In the genomic region with DNA sequence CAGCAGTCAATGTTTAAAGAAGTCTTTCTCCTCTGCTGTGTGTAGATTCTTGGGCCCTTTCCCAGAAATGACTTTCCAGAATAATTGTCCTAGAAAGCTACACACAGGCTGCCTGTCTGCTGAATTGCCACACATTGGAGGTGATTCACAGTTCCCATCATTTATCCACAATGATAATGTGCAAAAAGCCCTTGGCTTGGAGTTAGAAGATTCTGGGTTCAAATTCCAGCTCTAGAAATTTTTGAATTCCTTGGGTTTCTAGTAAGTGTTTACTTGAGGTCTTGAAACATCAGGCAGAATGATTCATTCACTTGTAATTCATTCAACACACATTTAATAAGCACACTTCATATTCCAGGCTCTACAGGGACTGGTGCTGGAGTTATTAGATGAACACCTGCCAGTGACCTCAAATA, we compare ENCODE assay signal across 11 cellular contexts. TPM values are rescaled to one million over a fixed set of nuclear protein-coding genes. Genes with fewer than 3 reads are reported as not detected.
DNase-seq lines count a peak whose midpoint lies in the region; ATAC-seq and TF ChIP-seq lines count a peak whose summit lies in the region.
"Had no signal": no experiment of that assay in that cellular context is flagged by ENCODE, and none has a peak within 500 bp of the region (broad histone marks: within the 10 kb centered on the region; RNA-seq: fewer than 3 reads in every experiment).

No MANE protein-coding gene starts in this region.

- H3K27me3 ChIP-seq in kidney epithelial cell (ENCODE audit: control insufficient read depth, insufficient read depth, low read length) = no peaks in the 10 kb centered on the region
- no peaks in the 10 kb centered on the region for H3K27me3 ChIP-seq in neural progenitor cell
- H3K27me3 ChIP-seq: testis had no signal

- H4K20me1 ChIP-seq in neural progenitor cell (ENCODE audit: low read depth) = no peaks in the 10 kb centered on the region

- no peaks in the 10 kb centered on the region for H3K4me1 Mint-ChIP-seq in neural progenitor cell
- no peaks in the 10 kb centered on the region for H3K4me1 Mint-ChIP-seq in natural killer cell treated with Interleukin-12 subunit alpha and Interleukin-12 subunit beta and Interleukin-15 and Interleukin-18, amount 100 ng/mL, for 72 hours (ENCODE audit: low read depth in 2 of 2)

- H3K27me3 Mint-ChIP-seq in neural progenitor cell (ENCODE audit: insufficient read depth, low read depth) = peaks cover 7% of the 10 kb centered on the region
- peaks cover 0 to 2% of the 10 kb centered on the region in 2 donors for H3K27me3 Mint-ChIP-seq in natural killer cell treated with Interleukin-12 subunit alpha and Interleukin-12 subunit beta and Interleukin-15 and Interleukin-18, amount 100 ng/mL, for 72 hours

- no peak overlapping the region for H3K27ac ChIP-seq in neural progenitor cell
- H3K27ac ChIP-seq: testis had no signal

- no peaks in the 10 kb centered on the region for H3F3A ChIP-seq in neural progenitor cell (ENCODE audit: low read depth)

- no peak overlapping the region for H3K9ac ChIP-seq in neural progenitor cell

- no peak overlapping the region for H2AFZ ChIP-seq in neural progenitor cell (replicated peaks)

- no peaks in the 10 kb centered on the region for H3K9me3 Mint-ChIP-seq in neural progenitor cell
- H3K9me3 Mint-ChIP-seq in natural killer cell treated with Interleukin-12 subunit alpha and Interleukin-12 subunit beta and Interleukin-15 and Interleukin-18, amount 100 ng/mL, for 72 hours = no peaks in the 10 kb centered on the region

- TF ChIP-seq CTCF in AG09319 (IDR thresholded peaks at IDR 0.05; ENCODE audit: low read depth, low read length) (no peak), kidney epithelial cell (IDR thresholded peaks at IDR 0.05; ENCODE audit: insufficient read depth, low read length, poor library complexity, severe bottlenecking) (no peak), neural progenitor cell (IDR thresholded peaks at IDR 0.05) (no peak)

- no peaks in the 10 kb centered on the region for H3K36me3 Mint-ChIP-seq in neural progenitor cell
- H3K36me3 Mint-ChIP-seq in natural killer cell treated with Interleukin-12 subunit alpha and Interleukin-12 subunit beta and Interleukin-15 and Interleukin-18, amount 100 ng/mL, for 72 hours = no peaks in the 10 kb centered on the region

- H3K79me2 ChIP-seq in neural progenitor cell (ENCODE audit: low read depth) = no peaks in the 10 kb centered on the region

- H3K36me3 ChIP-seq in kidney epithelial cell (ENCODE audit: control insufficient read depth, insufficient read depth, low read length) (no peaks in the 10 kb centered on the region), neural progenitor cell (no peaks in the 10 kb centered on the region)

- H3K27ac Mint-ChIP-seq in neural progenitor cell = no peak overlapping the region
- H3K27ac Mint-ChIP-seq in natural killer cell treated with Interleukin-12 subunit alpha and Interleukin-12 subunit beta and Interleukin-15 and Interleukin-18, amount 100 ng/mL, for 72 hours = no peak overlapping the region

- no peak overlapping the region for H3K4me3 Mint-ChIP-seq in neural progenitor cell
- H3K4me3 Mint-ChIP-seq in natural killer cell treated with Interleukin-12 subunit alpha and Interleukin-12 subunit beta and Interleukin-15 and Interleukin-18, amount 100 ng/mL, for 72 hours = no peak overlapping the region

- H3K4me3 ChIP-seq in kidney epithelial cell (ENCODE audit: low read depth, low read length) (no peak overlapping the region), neural progenitor cell (no peak overlapping the region)
- H3K4me3 ChIP-seq: testis had no signal

- no peak overlapping the region for H3K4me2 ChIP-seq in neural progenitor cell

- ATAC-seq in HG02840 (IDR thresholded peaks at IDR 0.05; ENCODE audit: low FRiP score, unreplicated experiment) = no peak
- no peak for ATAC-seq in natural killer cell treated with Interleukin-12 subunit alpha and Interleukin-12 subunit beta and Interleukin-15 and Interleukin-18, amount 100 ng/mL, for 72 hours

- H3K4me1 ChIP-seq in neural progenitor cell = no peaks in the 10 kb centered on the region
- H3K4me1 ChIP-seq: testis had no signal

- DNase-seq in AG09319 (ENCODE audit: extremely low read depth, low read depth) (peak; percentile 70), LHCN-M2 (ENCODE audit: low read depth) (peak; percentile 69), amniotic epithelial cell (ENCODE audit: low read depth) (peak; percentile 97), kidney epithelial cell (ENCODE audit: low read depth) (peak; percentile 45), neural progenitor cell (ENCODE audit: low spot score) (no peak), RKO (ENCODE audit: low spot score) (no peak)
- no peak for DNase-seq in natural killer cell treated with Interleukin-12 subunit alpha and Interleukin-12 subunit beta and Interleukin-15 and Interleukin-18, amount 100 ng/mL, for 72 hours (ENCODE audit: low spot score)
- DNase-seq: mesendoderm, NCI-H1694 treated with DMSO at 0.1 percent for 48 hours, testis had no signal

- no peaks in the 10 kb centered on the region for H3K9me3 ChIP-seq in neural progenitor cell (ENCODE audit: low read depth)
- H3K9me3 ChIP-seq: testis had no signal

RNA-seq across cellular contexts. Expression of a gene that starts 28.6 kb away (rescaled TPM):
- total RNA-seq in LHCN-M2 (2014; rRNA removed) (2.1 and 2.4 TPM in 2 replicates), kidney epithelial cell (9.6 and 11.0 TPM in 2 replicates), neural progenitor cell (ENCODE audit: low replicate concordance) (5.0 and 6.2 TPM in 2 replicates)
- polyA plus RNA-seq in LHCN-M2 (2012) = 1.8 TPM
- under 1 TPM in 1 of 2 donors, not detected in 1; 0.14 TPM for total RNA-seq in natural killer cell treated with Interleukin-12 subunit alpha and Interleukin-12 subunit beta and Interleukin-15 and Interleukin-18, amount 100 ng/mL, for 72 hours

Comparison
In these comparisons a context has a peak if more than half of its experiments do, and no peak if none do; other contexts are left out.
1. DNase-seq: peak in AG09319 (single experiment), LHCN-M2 (single experiment), amniotic epithelial cell (single experiment) and kidney epithelial cell (single experiment); none in neural progenitor cell (single experiment), RKO (single experiment) and natural killer cell treated with Interleukin-12 subunit alpha and Interleukin-12 subunit beta and Interleukin-15 and Interleukin-18, amount 100 ng/mL, for 72 hours (single experiment).